ENCODE assay signal across 2 cellular contexts in the genomic region with DNA sequence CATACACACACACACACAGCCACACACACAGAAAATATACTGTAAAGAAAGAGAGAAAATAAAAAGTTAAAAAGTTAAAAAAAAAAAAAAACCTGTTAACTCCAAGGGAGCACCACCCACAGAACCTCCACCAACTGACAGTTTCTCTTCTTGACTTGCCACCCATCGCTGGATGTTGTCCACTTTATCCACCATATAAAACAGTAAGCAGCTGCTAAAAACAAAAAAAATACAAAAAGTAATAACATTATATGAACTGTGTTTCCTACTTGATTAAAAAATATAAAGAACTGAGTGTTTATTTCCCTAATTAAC.
TF ChIP-seq lines count a peak whose summit lies in the region.

No MANE protein-coding gene starts in this region.

TF ChIP-seq in SK-N-SH, 30 proteins besides CTCF, POLR2A, EP300 and RAD21 (continued from another document):
- no peak for TF ChIP-seq IRF3 (IDR thresholded peaks at IDR 0.05; ENCODE audit: low read depth, low read length)

TF ChIP-seq in SK-N-SH treated with all-trans-retinoic acid at 6 μM for 48 hours, 23 proteins besides CTCF, POLR2A, EP300 and RAD21 (continued from another document):
- no peak for TF ChIP-seq TSHZ2 (CRISPR knock-in tag; IDR thresholded peaks at IDR 0.05)
- TF ChIP-seq, protein P1, sequence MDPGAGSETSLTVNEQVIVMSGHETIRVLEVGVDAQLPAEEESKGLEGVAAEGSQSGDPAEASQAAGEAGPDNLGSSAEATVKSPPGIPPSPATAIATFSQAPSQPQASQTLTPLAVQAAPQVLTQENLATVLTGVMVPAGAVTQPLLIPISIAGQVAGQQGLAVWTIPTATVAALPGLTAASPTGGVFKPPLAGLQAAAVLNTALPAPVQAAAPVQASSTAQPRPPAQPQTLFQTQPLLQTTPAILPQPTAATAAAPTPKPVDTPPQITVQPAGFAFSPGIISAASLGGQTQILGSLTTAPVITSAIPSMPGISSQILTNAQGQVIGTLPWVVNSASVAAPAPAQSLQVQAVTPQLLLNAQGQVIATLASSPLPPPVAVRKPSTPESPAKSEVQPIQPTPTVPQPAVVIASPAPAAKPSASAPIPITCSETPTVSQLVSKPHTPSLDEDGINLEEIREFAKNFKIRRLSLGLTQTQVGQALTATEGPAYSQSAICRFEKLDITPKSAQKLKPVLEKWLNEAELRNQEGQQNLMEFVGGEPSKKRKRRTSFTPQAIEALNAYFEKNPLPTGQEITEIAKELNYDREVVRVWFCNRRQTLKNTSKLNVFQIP (CRISPR knock-in tag; IDR thresholded peaks at IDR 0.05; ENCODE audit: borderline replicate concordance, low read depth): no peak
